1 cellular context compared by ENCODE assay signal in genomic region chr22:42632096-42632495, GRCh38.
TF ChIP-seq lines count a peak whose summit lies in the region.

No MANE protein-coding gene starts in this region.

TF ChIP-seq in WTC11, 78 proteins besides CTCF, POLR2A, EP300 and RAD21 (continued from another document):
- TF ChIP-seq ZNF512 (CRISPR knock-in tag; IDR thresholded peaks at IDR 0.05; ENCODE audit: borderline replicate concordance) (no peak), ARID4B (CRISPR knock-in tag; IDR thresholded peaks at IDR 0.05; ENCODE audit: borderline replicate concordance) (no peak)
